In genomic region chr5:138461343-138462125, GRCh38 we compare ENCODE assay signal across 1 cellular context.
A peak's percentile ranks its signal among the peaks of the same experiment; 100 is the strongest.
TF ChIP-seq lines count a peak whose summit lies in the region.

No MANE protein-coding gene starts in this region.

TF ChIP-seq in GM12878, 131 proteins besides CTCF, POLR2A, EP300 and RAD21:
- TF ChIP-seq RBBP5 (conservative IDR thresholded peaks at IDR 0.05) (no peak), MEF2B (IDR thresholded peaks at IDR 0.05; ENCODE audit: partially characterized antibody, poor library complexity, severe bottlenecking) (peak; percentile 20)
